Comparison of ENCODE assay signal across 9 cellular contexts in genomic region chr6:167094820-167095637, GRCh38. TPM values are rescaled to one million over a fixed set of nuclear protein-coding genes. Genes with fewer than 3 reads are reported as not detected.
DNase-seq lines count a peak whose midpoint lies in the region; ATAC-seq and TF ChIP-seq lines count a peak whose summit lies in the region.
"Had no signal": no experiment of that assay in that cellular context is flagged by ENCODE, and none has a peak within 500 bp of the region (broad histone marks: within the 10 kb centered on the region; RNA-seq: fewer than 3 reads in every experiment).

No MANE protein-coding gene starts in this region.

- H3K9me3 ChIP-seq in breast epithelium, result no peaks in the 10 kb centered on the region
- no peaks in the 10 kb centered on the region for H3K9me3 ChIP-seq in testis

- H3K27me3 ChIP-seq in breast epithelium, result no peaks in the 10 kb centered on the region
- no peaks in the 10 kb centered on the region for H3K27me3 ChIP-seq in testis

- DNase-seq in Kasumi-1 (lab: John Stamatoyannopoulos, UW), result peak; percentile 2 to 23
- DNase-seq in medulla oblongata (ENCODE audit: extremely low spot score), result peak; percentile 46
- no peak for DNase-seq in SKM-1 (lab: John Stamatoyannopoulos, UW; ENCODE audit: unreplicated experiment)
- no peak for DNase-seq in breast epithelium (ENCODE audit: low spot score in 2 of 2)
- DNase-seq in NCI-H510A treated with DMSO at 0.1 percent for 48 hours (lab: John Stamatoyannopoulos, UW), result no peak
- DNase-seq in testis, result no peak

- H3K27ac ChIP-seq in breast epithelium (no peak overlapping the region), testis (no peak overlapping the region)

- TF ChIP-seq CTCF in breast epithelium (IDR thresholded peaks at IDR 0.05), result no peak
- TF ChIP-seq CTCF in testis (IDR thresholded peaks at IDR 0.05), result no peak

- H3K4me3 ChIP-seq in breast epithelium, result no peak overlapping the region
- H3K4me3 ChIP-seq in testis, result no peak overlapping the region

- TF ChIP-seq POLR2A in breast epithelium (IDR thresholded peaks at IDR 0.05) (no peak), testis (IDR thresholded peaks at IDR 0.05) (no peak)

- 70 to 72% methylated on average over 4 of the region's 4 CpGs for WGBS in testis, 2 donors

- H3K4me1 ChIP-seq in breast epithelium, result no peaks in the 10 kb centered on the region
- no peaks in the 10 kb centered on the region for H3K4me1 ChIP-seq in testis

- ATAC-seq in GM18511 (IDR thresholded peaks at IDR 0.05; ENCODE audit: unreplicated experiment) (peak; percentile 62), GM21723 (IDR thresholded peaks at IDR 0.05; ENCODE audit: unreplicated experiment) (peak; percentile 45)

- H3K36me3 ChIP-seq in breast epithelium (no peaks in the 10 kb centered on the region), testis (ENCODE audit: low read depth, missing control alignments) (no peaks in the 10 kb centered on the region)

- intact Hi-C loops in breast epithelium (cut with DNase I; ENCODE audit: low total_unique reads) (no loop called here), testis (cut with DNase I; ENCODE audit: low total_unique reads) (no loop called here)

RNA-seq across cellular contexts. Expression of gene CCR6, which starts 27.9 kb away (rescaled TPM):
- total RNA-seq in breast epithelium, result under 1 TPM in 1 of 3 donors, not detected in 2; 0.73 TPM
- under 1 TPM in 1 of 2 donors, not detected in 1; 0.87 TPM for total RNA-seq in testis
- 5.3 TPM for polyA plus RNA-seq in testis (ENCODE audit: insufficient read depth, low read depth, low replicate concordance)
- total RNA-seq: urinary bladder had no signal

Comparison
In these comparisons a context has a peak if more than half of its experiments do, and no peak if none do; other contexts are left out.
1. DNase-seq: peak in Kasumi-1 (2 of 2) and medulla oblongata (single experiment); none in SKM-1 (single experiment), breast epithelium (0 of 2), NCI-H510A treated with DMSO at 0.1 percent for 48 hours (single experiment) and testis (single experiment).